2 cellular contexts compared by ENCODE assay signal in the genomic region with DNA sequence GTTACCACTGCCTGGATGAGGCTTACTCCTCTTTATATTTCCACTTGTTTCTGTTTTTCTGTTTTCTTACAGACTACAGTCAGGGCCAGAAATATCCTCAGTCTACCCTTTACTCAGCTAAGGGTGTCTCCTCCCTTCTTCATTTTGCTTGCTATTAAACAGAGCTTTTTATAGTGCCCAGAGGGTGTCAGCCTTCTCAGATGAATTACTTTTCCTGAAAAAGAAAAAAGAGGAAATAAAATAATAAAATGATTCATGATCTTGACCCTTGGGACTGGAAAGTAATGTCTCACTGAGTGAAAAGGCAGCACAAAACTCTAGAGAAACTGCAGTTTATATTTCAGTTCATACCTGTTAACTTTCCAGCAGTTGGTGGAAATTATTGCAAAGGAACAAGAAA.
TF ChIP-seq lines count a peak whose summit lies in the region.

No MANE protein-coding gene starts in this region.

TF ChIP-seq in A549, 52 proteins besides CTCF, POLR2A, EP300 and RAD21 (continued from another document):
- TF ChIP-seq, protein P1, sequence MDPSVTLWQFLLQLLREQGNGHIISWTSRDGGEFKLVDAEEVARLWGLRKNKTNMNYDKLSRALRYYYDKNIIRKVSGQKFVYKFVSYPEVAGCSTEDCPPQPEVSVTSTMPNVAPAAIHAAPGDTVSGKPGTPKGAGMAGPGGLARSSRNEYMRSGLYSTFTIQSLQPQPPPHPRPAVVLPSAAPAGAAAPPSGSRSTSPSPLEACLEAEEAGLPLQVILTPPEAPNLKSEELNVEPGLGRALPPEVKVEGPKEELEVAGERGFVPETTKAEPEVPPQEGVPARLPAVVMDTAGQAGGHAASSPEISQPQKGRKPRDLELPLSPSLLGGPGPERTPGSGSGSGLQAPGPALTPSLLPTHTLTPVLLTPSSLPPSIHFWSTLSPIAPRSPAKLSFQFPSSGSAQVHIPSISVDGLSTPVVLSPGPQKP (IDR thresholded peaks at IDR 0.05; ENCODE audit: low read depth, low read length): no peak
- TF ChIP-seq, protein P2, sequence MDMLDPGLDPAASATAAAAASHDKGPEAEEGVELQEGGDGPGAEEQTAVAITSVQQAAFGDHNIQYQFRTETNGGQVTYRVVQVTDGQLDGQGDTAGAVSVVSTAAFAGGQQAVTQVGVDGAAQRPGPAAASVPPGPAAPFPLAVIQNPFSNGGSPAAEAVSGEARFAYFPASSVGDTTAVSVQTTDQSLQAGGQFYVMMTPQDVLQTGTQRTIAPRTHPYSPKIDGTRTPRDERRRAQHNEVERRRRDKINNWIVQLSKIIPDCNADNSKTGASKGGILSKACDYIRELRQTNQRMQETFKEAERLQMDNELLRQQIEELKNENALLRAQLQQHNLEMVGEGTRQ (IDR thresholded peaks at IDR 0.05): no peak
- TF ChIP-seq PHF8 (IDR thresholded peaks at IDR 0.05; ENCODE audit: borderline replicate concordance, low read depth) (no peak), TFCP2L1 (CRISPR knock-in tag; IDR thresholded peaks at IDR 0.05) (no peak), NFE2L2 (conservative IDR thresholded peaks at IDR 0.05; ENCODE audit: low read length) (no peak), HOXB5 (CRISPR knock-in tag; IDR thresholded peaks at IDR 0.05) (no peak), KDM1A (IDR thresholded peaks at IDR 0.05; ENCODE audit: low read depth) (no peak), CBX2 (IDR thresholded peaks at IDR 0.05; ENCODE audit: borderline replicate concordance, low read depth) (no peak), RFX5 (IDR thresholded peaks at IDR 0.05) (no peak)
- TF ChIP-seq, protein P3, sequence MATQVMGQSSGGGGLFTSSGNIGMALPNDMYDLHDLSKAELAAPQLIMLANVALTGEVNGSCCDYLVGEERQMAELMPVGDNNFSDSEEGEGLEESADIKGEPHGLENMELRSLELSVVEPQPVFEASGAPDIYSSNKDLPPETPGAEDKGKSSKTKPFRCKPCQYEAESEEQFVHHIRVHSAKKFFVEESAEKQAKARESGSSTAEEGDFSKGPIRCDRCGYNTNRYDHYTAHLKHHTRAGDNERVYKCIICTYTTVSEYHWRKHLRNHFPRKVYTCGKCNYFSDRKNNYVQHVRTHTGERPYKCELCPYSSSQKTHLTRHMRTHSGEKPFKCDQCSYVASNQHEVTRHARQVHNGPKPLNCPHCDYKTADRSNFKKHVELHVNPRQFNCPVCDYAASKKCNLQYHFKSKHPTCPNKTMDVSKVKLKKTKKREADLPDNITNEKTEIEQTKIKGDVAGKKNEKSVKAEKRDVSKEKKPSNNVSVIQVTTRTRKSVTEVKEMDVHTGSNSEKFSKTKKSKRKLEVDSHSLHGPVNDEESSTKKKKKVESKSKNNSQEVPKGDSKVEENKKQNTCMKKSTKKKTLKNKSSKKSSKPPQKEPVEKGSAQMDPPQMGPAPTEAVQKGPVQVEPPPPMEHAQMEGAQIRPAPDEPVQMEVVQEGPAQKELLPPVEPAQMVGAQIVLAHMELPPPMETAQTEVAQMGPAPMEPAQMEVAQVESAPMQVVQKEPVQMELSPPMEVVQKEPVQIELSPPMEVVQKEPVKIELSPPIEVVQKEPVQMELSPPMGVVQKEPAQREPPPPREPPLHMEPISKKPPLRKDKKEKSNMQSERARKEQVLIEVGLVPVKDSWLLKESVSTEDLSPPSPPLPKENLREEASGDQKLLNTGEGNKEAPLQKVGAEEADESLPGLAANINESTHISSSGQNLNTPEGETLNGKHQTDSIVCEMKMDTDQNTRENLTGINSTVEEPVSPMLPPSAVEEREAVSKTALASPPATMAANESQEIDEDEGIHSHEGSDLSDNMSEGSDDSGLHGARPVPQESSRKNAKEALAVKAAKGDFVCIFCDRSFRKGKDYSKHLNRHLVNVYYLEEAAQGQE (IDR thresholded peaks at IDR 0.05): no peak
- TF ChIP-seq, protein P4, sequence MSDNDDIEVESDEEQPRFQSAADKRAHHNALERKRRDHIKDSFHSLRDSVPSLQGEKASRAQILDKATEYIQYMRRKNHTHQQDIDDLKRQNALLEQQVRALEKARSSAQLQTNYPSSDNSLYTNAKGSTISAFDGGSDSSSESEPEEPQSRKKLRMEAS (IDR thresholded peaks at IDR 0.05): no peak
TF ChIP-seq in A549: peak in this region for 0.

TF ChIP-seq in HCT116, 20 proteins besides CTCF, POLR2A, EP300 and RAD21 (continued from another document):
- TF ChIP-seq, protein P3 (IDR thresholded peaks at IDR 0.05; ENCODE audit: low read depth): no peak
- TF ChIP-seq JUND (IDR thresholded peaks at IDR 0.05) (no peak), FOSL1 (IDR thresholded peaks at IDR 0.05; ENCODE audit: low read depth) (no peak), SP1 (IDR thresholded peaks at IDR 0.05; ENCODE audit: low read depth) (no peak), SRF (IDR thresholded peaks at IDR 0.05; ENCODE audit: low read depth) (no peak)
TF ChIP-seq in HCT116: peak in this region for 0.
